ENCODE assay signal across 1 cellular context in the genomic region with DNA sequence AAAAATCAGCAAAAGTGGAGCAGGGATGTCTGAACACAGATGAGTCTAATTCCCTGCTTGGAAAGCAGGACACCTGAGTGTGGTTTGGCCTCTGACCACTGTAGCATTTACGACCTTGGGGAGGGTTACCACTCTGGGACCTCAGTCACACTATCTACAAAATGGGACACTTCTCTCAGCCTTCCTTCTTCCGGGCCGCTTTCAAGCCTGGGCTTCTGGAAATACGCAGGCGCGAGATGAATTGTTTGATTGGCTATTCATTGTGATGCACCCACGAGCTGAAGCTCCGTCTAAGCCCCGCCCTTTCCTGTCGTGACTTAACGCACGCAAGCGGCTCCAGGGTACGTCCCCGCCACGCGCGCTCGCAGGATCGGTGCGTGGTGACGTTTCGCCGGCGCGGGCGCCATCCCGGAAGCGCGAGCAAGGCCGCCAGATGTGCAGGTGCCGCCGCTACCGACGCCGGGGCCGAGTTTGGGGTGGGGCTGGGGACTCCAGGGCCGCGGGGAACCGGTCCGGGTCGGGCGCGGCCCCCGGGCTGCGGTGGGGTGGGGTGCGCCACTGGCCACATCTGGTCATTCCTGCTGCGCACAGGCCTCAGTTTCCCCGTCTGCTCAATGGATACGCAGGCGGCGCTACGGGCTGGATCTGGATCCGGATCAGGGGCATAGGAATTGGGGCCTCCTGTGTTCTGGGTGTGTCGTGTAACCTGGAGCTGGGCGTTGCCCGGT.
TF ChIP-seq lines count a peak whose summit lies in the region.

A gene with protein sequence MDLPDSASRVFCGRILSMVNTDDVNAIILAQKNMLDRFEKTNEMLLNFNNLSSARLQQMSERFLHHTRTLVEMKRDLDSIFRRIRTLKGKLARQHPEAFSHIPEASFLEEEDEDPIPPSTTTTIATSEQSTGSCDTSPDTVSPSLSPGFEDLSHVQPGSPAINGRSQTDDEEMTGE (plus strand): TSS at position 397 of the 728 bp plus-strand sequence. CDS start 4,187 bp downstream, outside the sequence.

TF ChIP-seq in H1, 55 proteins besides CTCF, POLR2A, EP300 and RAD21 (continued from another document):
- TF ChIP-seq SAP30 (IDR thresholded peaks at IDR 0.05; ENCODE audit: insufficient read depth, insufficient replicate concordance, low read length) = no peak
- peak; percentile 49; the same call in 1 of the 2 replicates for TF ChIP-seq RBBP5 (IDR thresholded peaks at IDR 0.05; ENCODE audit: borderline replicate concordance, low read depth, low read length)
- TF ChIP-seq SIX5 (IDR thresholded peaks at IDR 0.05; ENCODE audit: low read depth, low read length) = no peak
- no peak for TF ChIP-seq CEBPB (IDR thresholded peaks at IDR 0.05; ENCODE audit: low read depth, low read length)
